ENCODE assay signal across 1 cellular context in genomic region chr2:216916956-216917650, GRCh38.
TF ChIP-seq lines count a peak whose summit lies in the region.

No MANE protein-coding gene starts in this region.

TF ChIP-seq in IMR-90, 13 proteins besides CTCF, POLR2A, EP300 and RAD21:
- no peak for TF ChIP-seq NFE2L2 (IDR thresholded peaks at IDR 0.05; ENCODE audit: low read depth, low read length)
- no peak for TF ChIP-seq SMC3 (IDR thresholded peaks at IDR 0.05; ENCODE audit: low read depth, low read length)
- no peak for TF ChIP-seq ELK1 (IDR thresholded peaks at IDR 0.05; ENCODE audit: borderline replicate concordance, low read depth, low read length)
- no peak for TF ChIP-seq FOS (IDR thresholded peaks at IDR 0.05; ENCODE audit: low read depth, low read length)
- no peak for TF ChIP-seq MXI1 (IDR thresholded peaks at IDR 0.05; ENCODE audit: borderline replicate concordance, low read depth, low read length)
- TF ChIP-seq CHD1 (IDR thresholded peaks at IDR 0.05; ENCODE audit: low read depth, low read length), result no peak
- TF ChIP-seq USF2 (IDR thresholded peaks at IDR 0.05; ENCODE audit: low read depth, low read length), result no peak
- TF ChIP-seq RFX5 (IDR thresholded peaks at IDR 0.05; ENCODE audit: low read depth, low read length), result no peak
- no peak for TF ChIP-seq MAFK (IDR thresholded peaks at IDR 0.05; ENCODE audit: low read depth, low read length)
- no peak for TF ChIP-seq CEBPB (IDR thresholded peaks at IDR 0.05; ENCODE audit: low read depth, low read length)
- TF ChIP-seq MAZ (IDR thresholded peaks at IDR 0.05; ENCODE audit: borderline replicate concordance, low read depth, low read length), result no peak
- TF ChIP-seq RCOR1 (IDR thresholded peaks at IDR 0.05; ENCODE audit: insufficient replicate concordance, low read length), result no peak
- no peak for TF ChIP-seq BHLHE40 (IDR thresholded peaks at IDR 0.05; ENCODE audit: low read depth, low read length)
